25 cellular contexts compared by ENCODE assay signal in genomic region chrX:110142096-110142495, GRCh38.
A peak's percentile ranks its signal among the peaks of the same experiment; 100 is the strongest.
DNase-seq lines count a peak whose midpoint lies in the region; ATAC-seq, FAIRE-seq and TF ChIP-seq lines count a peak whose summit lies in the region.
"Had no signal": no experiment of that assay in that cellular context is flagged by ENCODE, and none has a peak within 500 bp of the region (broad histone marks: within the 10 kb centered on the region; RNA-seq: fewer than 3 reads in every experiment).

No MANE protein-coding gene starts in this region.

- in situ Hi-C loops in HepG2 (cut with HindIII; ENCODE audit: extremely low pct_ligation_motif_present, low pct_unique_long_range_greater_than_20kb), result no loop called here

- no peak for FAIRE-seq in HepG2 (lab: Jason Lieb, UNC)
- FAIRE-seq: A204.1, H1 had no signal

- no peak overlapping the region for H3K4me2 ChIP-seq in HepG2 (ENCODE audit: low read depth, low read length)
- H3K4me2 ChIP-seq: KMS-11 had no signal

- POLR2A ChIA-PET in HepG2 (lab: Yijun Ruan, JAX), result no interaction called here

- H3K4me3 ChIP-seq in HepG2 (replicated peaks in 1 of 3; ENCODE audit: insufficient read depth in 1 of 3, low read depth in 2 of 3, low read length in 3 of 3), result no peak overlapping the region
- H3K4me3 ChIP-seq in right lobe of liver, result no peak overlapping the region
- no peak overlapping the region for H3K4me3 ChIP-seq in tibial artery
- H3K4me3 ChIP-seq: esophagus muscularis mucosa, Peyer's patch, skin epidermis had no signal

- no peak for TF ChIP-seq POLR2A in HepG2 (IDR thresholded peaks at IDR 0.05; ENCODE audit: insufficient read depth in 1 of 2, low read depth in 2 of 2, low read length in 2 of 2)
- TF ChIP-seq POLR2A in right lobe of liver (IDR thresholded peaks at IDR 0.05), result no peak

- CTCF ChIA-PET in HepG2 (lab: Yijun Ruan, JAX; ENCODE audit: low intra/inter-chr PET ratio, low total read pairs), result no interaction called here

- no peaks in the 10 kb centered on the region for H3K36me3 Mint-ChIP-seq in effector memory CD8-positive, alpha-beta T cell (ENCODE audit: insufficient read depth)
- H3K36me3 Mint-ChIP-seq: activated naive CD8-positive, alpha-beta T cell; CD8-positive, alpha-beta memory T cell had no signal

- no peak for TF ChIP-seq RAD21 in HepG2 (CRISPR knock-in tag; IDR thresholded peaks at IDR 0.05)

- H3K27me3 Mint-ChIP-seq in effector memory CD8-positive, alpha-beta T cell, result no peaks in the 10 kb centered on the region
- H3K27me3 Mint-ChIP-seq: activated naive CD8-positive, alpha-beta T cell; B cell had no signal

- TF ChIP-seq CTCF in HepG2 (CRISPR knock-in tag; IDR thresholded peaks at IDR 0.05) (no peak), right lobe of liver (IDR thresholded peaks at IDR 0.05) (no peak), tibial artery (IDR thresholded peaks at IDR 0.05) (no peak)

- intact Hi-C loops in HepG2 (cut with micrococcal nuclease; ENCODE audit: unreplicated experiment), result no loop called here
- intact Hi-C loops in right lobe of liver (cut with DNase I), result no loop called here
- intact Hi-C loops in left cardiac atrium (cut with DNase I), result loop anchor here in 1 of 2 donors (10.0 kb wide), 1 partner anchor 137 kb away; the partner anchor contains the start of gene TMEM164
- intact Hi-C loops in tibial artery (cut with DNase I; ENCODE audit: low total_unique reads), result no loop called here

- 100% methylated on average over 1 of the region's 5 CpGs for WGBS in HepG2 (ENCODE audit: low lambda C conversion rate)
- 46% methylated on average over 2 of the region's 5 CpGs for WGBS in right lobe of liver (ENCODE audit: insufficient coverage, low coverage, low lambda C conversion rate, missing lambda C conversion rate)

- peak overlapping the region; percentile 27 to 29 for H3K27ac Mint-ChIP-seq in effector memory CD8-positive, alpha-beta T cell
- H3K27ac Mint-ChIP-seq: activated naive CD8-positive, alpha-beta T cell; B cell had no signal

- ATAC-seq in HepG2 (no peak), right lobe of liver (no peak), left cardiac atrium (peak; percentile 19 to 57)
- no peak for ATAC-seq in effector memory CD8-positive, alpha-beta T cell (replicated peaks)

- H3K36me3 ChIP-seq in HepG2 (replicated peaks in 1 of 2; ENCODE audit: control insufficient read depth in 1 of 2, insufficient read depth in 2 of 2, low read length in 2 of 2) (no peaks in the 10 kb centered on the region), right lobe of liver (no peaks in the 10 kb centered on the region), tibial artery (no peaks in the 10 kb centered on the region)
- H3K36me3 ChIP-seq: esophagus muscularis mucosa, Peyer's patch had no signal

- H3K4me3 Mint-ChIP-seq in effector memory CD8-positive, alpha-beta T cell, result no peak overlapping the region
- H3K4me3 Mint-ChIP-seq: activated naive CD8-positive, alpha-beta T cell; B cell; CD8-positive, alpha-beta memory T cell had no signal

- H3K9me3 ChIP-seq in HepG2 (ENCODE audit: low read length), result no peaks in the 10 kb centered on the region
- no peaks in the 10 kb centered on the region for H3K9me3 ChIP-seq in right lobe of liver
- no peaks in the 10 kb centered on the region for H3K9me3 ChIP-seq in tibial artery
- H3K9me3 ChIP-seq: esophagus muscularis mucosa, Peyer's patch had no signal

- DNase-seq in HepG2 (ENCODE audit: low spot score) (no peak), right lobe of liver (no peak), left cardiac atrium (no peak), NAMALWA (ENCODE audit: low spot score) (no peak), tibial artery (no peak), SHP77 treated with DMSO at 0.1 percent for 48 hours (lab: John Stamatoyannopoulos, UW) (no peak)
- DNase-seq in effector memory CD8-positive, alpha-beta T cell, result no peak
- no peak for DNase-seq in activated naive CD4-positive, alpha-beta T cell (lab: John Stamatoyannopoulos, UW)
- DNase-seq: activated CD4-positive, alpha-beta T cell treated with anti-CD3 and anti-CD28 coated beads, Interleukin-2, amount 50 U/mL, for 1 hour; activated CD8-positive, alpha-beta memory T cell treated with anti-CD3 and anti-CD28 coated beads, Interleukin-2, amount 50 U/mL, for 4 hours; CD8-positive, alpha-beta memory T cell; DMS53; GDM1; MV-4-11; NCI-H187 treated with DMSO at 0.1 percent for 48 hours; NCI-H526; Peyer's patch; T-helper 9 cell had no signal

- peaks cover 12% of the 10 kb centered on the region; the same call in 1 of the 2 replicates for H3K4me1 ChIP-seq in HepG2 (ENCODE audit: insufficient read depth, low read length)
- H3K4me1 ChIP-seq in right lobe of liver, result no peaks in the 10 kb centered on the region
- peaks cover 0 to 41% (median 18%) of the 10 kb centered on the region in 4 donors for H3K4me1 ChIP-seq in tibial artery
- H3K4me1 ChIP-seq: Peyer's patch had no signal

- H3K27me3 ChIP-seq in HepG2 (ENCODE audit: control insufficient read depth in 1 of 2, insufficient read depth in 2 of 2, low read length in 2 of 2) (no peaks in the 10 kb centered on the region), right lobe of liver (peaks cover 0 to 6% of the 10 kb centered on the region in 2 donors), tibial artery (no peaks in the 10 kb centered on the region)
- H3K27me3 ChIP-seq: esophagus muscularis mucosa, Peyer's patch had no signal

- TF ChIP-seq EP300 in HepG2 (IDR thresholded peaks at IDR 0.05; ENCODE audit: low read depth in 2 of 2, low read length in 2 of 2) (no peak), HepG2 (CRISPR knock-in tag; IDR thresholded peaks at IDR 0.05; ENCODE audit: borderline replicate concordance) (no peak)

- no peak overlapping the region for H3K9ac ChIP-seq in HepG2 (ENCODE audit: insufficient read depth, low read depth, low read length)
- H3K9ac ChIP-seq: KMS-11 had no signal

- H3K4me1 Mint-ChIP-seq in effector memory CD8-positive, alpha-beta T cell (ENCODE audit: low read depth in 2 of 2), result peaks cover 0 to 10% of the 10 kb centered on the region in 2 donors

- H3K27ac ChIP-seq in HepG2 (ENCODE audit: extremely low read length, insufficient read depth, low read length), result no peak overlapping the region
- no peak overlapping the region for H3K27ac ChIP-seq in right lobe of liver
- peak overlapping the region in 1 of 2 donors; percentile 45 for H3K27ac ChIP-seq in tibial artery
- H3K27ac ChIP-seq: esophagus muscularis mucosa, KMS-11, Peyer's patch had no signal

- no peaks in the 10 kb centered on the region for H3K79me2 ChIP-seq in HepG2 (ENCODE audit: insufficient read depth, low read length)

- no peaks in the 10 kb centered on the region for H4K20me1 ChIP-seq in HepG2 (ENCODE audit: insufficient read depth, low read length)

- no peak overlapping the region for H2AFZ ChIP-seq in HepG2 (ENCODE audit: low read length)

- BruUV-seq in HepG2 (replicated peaks; lab: Mats Ljungman, UMichigan), result no TSS peak

- H3K9me3 Mint-ChIP-seq in effector memory CD8-positive, alpha-beta T cell, result no peaks in the 10 kb centered on the region
- H3K9me3 Mint-ChIP-seq: CD8-positive, alpha-beta memory T cell had no signal

TF ChIP-seq in HepG2, 621 proteins besides CTCF, POLR2A, EP300 and RAD21:
- TF ChIP-seq HNRNPK (IDR thresholded peaks at IDR 0.05; ENCODE audit: low read depth, low read length, poor library complexity, severe bottlenecking), result no peak
- no peak for TF ChIP-seq ZNF558 (CRISPR knock-in tag; IDR thresholded peaks at IDR 0.05; ENCODE audit: borderline replicate concordance)
- peak; percentile 52 for TF ChIP-seq MNT (IDR thresholded peaks at IDR 0.05)

Comparison
In these comparisons a context has a peak if more than half of its experiments do, and no peak if none do; other contexts are left out.
1. ATAC-seq: peak in left cardiac atrium (2 of 2); none in HepG2 (single experiment), right lobe of liver (0 of 4) and effector memory CD8-positive, alpha-beta T cell (single experiment).